19 cellular contexts compared by ENCODE assay signal in the genomic region with DNA sequence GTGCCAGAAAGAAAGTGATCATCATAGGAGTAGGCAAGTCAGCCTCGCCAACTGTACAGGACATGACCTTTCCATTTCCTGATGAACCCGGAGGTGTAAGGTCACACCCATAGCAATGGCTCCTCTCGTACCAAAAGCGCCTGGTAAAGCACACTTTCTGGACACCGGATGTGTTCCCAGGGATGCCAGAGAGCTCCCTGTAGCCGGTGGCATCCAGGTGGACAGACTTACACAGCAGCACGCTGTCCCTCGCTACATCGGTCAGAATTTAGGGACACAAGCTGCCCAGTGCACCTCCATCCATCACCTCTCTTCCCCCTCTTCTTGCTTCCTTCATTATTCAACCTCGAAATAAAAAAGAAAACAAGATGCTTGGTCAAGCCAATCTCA.
DNase-seq lines count a peak whose midpoint lies in the region; ATAC-seq and TF ChIP-seq lines count a peak whose summit lies in the region.
"Had no signal": no experiment of that assay in that cellular context is flagged by ENCODE, and none has a peak within 500 bp of the region (broad histone marks: within the 10 kb centered on the region; RNA-seq: fewer than 3 reads in every experiment).

No MANE protein-coding gene starts in this region.

- H3K79me1 ChIP-seq in mesendoderm (ENCODE audit: low read length) = no peaks in the 10 kb centered on the region

- H3K4me2 ChIP-seq in mesendoderm (ENCODE audit: low read length) = no peak overlapping the region
- H3K4me2 ChIP-seq: A549; BLaER1 treated with 17β-estradiol and CSF1 and Interleukin-3, amounts not matched to agents 10 nM and 100 nM had no signal

- H3K4me1 ChIP-seq in endodermal cell (ENCODE audit: control insufficient read depth, insufficient read depth, low read length) (no peaks in the 10 kb centered on the region), mesendoderm (ENCODE audit: control insufficient read depth, low read depth, low read length) (no peaks in the 10 kb centered on the region)
- H3K4me1 ChIP-seq: A549, Caco-2 had no signal

- H4K5ac ChIP-seq in mesendoderm (ENCODE audit: low read length) = no peak overlapping the region

- no peaks in the 10 kb centered on the region for H3K4me1 Mint-ChIP-seq in activated CD8-positive, alpha-beta memory T cell treated with anti-CD3 and anti-CD28 coated beads, Interleukin-2, amount 10 ng/mL, durations not matched to agents 7 days and 5 days
- H3K4me1 Mint-ChIP-seq in endodermal cell = peaks cover 4% of the 10 kb centered on the region

- peak; percentile 16 for DNase-seq in activated CD8-positive, alpha-beta memory T cell treated with anti-CD3 and anti-CD28 coated beads, Interleukin-2, amount 10 ng/mL, durations not matched to agents 7 days and 5 days
- no peak for DNase-seq in activated CD8-positive, alpha-beta memory T cell treated with anti-CD3 and anti-CD28 coated beads, Interleukin-2, amount 50 U/mL, for 4 hours
- DNase-seq in endodermal cell = peak; percentile 0
- DNase-seq in ureter (ENCODE audit: low spot score) = peak; percentile 13
- no peak for DNase-seq in mesendoderm
- DNase-seq in NCI-H82 (lab: John Stamatoyannopoulos, UW) = no peak
- DNase-seq: AML-193; Caco-2; Calu3; CD4-positive, alpha-beta T cell; CD8-positive, alpha-beta T cell; DMS79 treated with DMSO at 0.1 percent for 48 hours; GDM1 had no signal

- H3K4me3 ChIP-seq in endodermal cell (ENCODE audit: low read length) = no peak overlapping the region
- no peak overlapping the region for H3K4me3 ChIP-seq in mesendoderm (ENCODE audit: low read length)
- H3K4me3 ChIP-seq: A549; BLaER1 treated with 17β-estradiol and CSF1 and Interleukin-3, amounts not matched to agents 10 nM and 100 nM; GM12878 had no signal

- H3K56ac ChIP-seq in mesendoderm (ENCODE audit: low read length) = no peak overlapping the region

- ATAC-seq in activated CD8-positive, alpha-beta memory T cell treated with anti-CD3 and anti-CD28 coated beads, Interleukin-2, amount 10 ng/mL, durations not matched to agents 7 days and 5 days = no peak
- ATAC-seq: A549; CD8-positive, alpha-beta T cell; GM12878 had no signal

- H3K4me3 Mint-ChIP-seq in activated CD8-positive, alpha-beta memory T cell treated with anti-CD3 and anti-CD28 coated beads, Interleukin-2, amount 10 ng/mL, durations not matched to agents 7 days and 5 days = no peak overlapping the region
- H3K4me3 Mint-ChIP-seq in endodermal cell = no peak overlapping the region
- H3K4me3 Mint-ChIP-seq: B cell; CD4-positive, alpha-beta T cell; CD8-positive, alpha-beta T cell had no signal

- no peaks in the 10 kb centered on the region for H3K36me3 Mint-ChIP-seq in activated CD8-positive, alpha-beta memory T cell treated with anti-CD3 and anti-CD28 coated beads, Interleukin-2, amount 10 ng/mL, durations not matched to agents 7 days and 5 days
- no peaks in the 10 kb centered on the region for H3K36me3 Mint-ChIP-seq in endodermal cell (ENCODE audit: low read depth)
- H3K36me3 Mint-ChIP-seq: CD8-positive, alpha-beta T cell had no signal

- TF ChIP-seq CTCF in endodermal cell (conservative IDR thresholded peaks at IDR 0.05) = no peak

- no peak overlapping the region for H2BK120ac ChIP-seq in mesendoderm (ENCODE audit: low read depth, low read length)

- H3K23ac ChIP-seq in mesendoderm (ENCODE audit: low read length) = no peak overlapping the region

- H3K27me3 ChIP-seq in endodermal cell (ENCODE audit: control insufficient read depth, insufficient read depth, low read length, poor library complexity, severe bottlenecking) (no peaks in the 10 kb centered on the region), mesendoderm (ENCODE audit: insufficient read depth, low read length, poor library complexity) (no peaks in the 10 kb centered on the region)
- H3K27me3 ChIP-seq: BLaER1 treated with 17β-estradiol and CSF1 and Interleukin-3, amounts not matched to agents 10 nM and 100 nM had no signal

- H2AK5ac ChIP-seq in mesendoderm (ENCODE audit: low read length) = no peak overlapping the region

- peaks cover 23% of the 10 kb centered on the region for H3K27me3 Mint-ChIP-seq in activated CD8-positive, alpha-beta memory T cell treated with anti-CD3 and anti-CD28 coated beads, Interleukin-2, amount 10 ng/mL, durations not matched to agents 7 days and 5 days
- peaks cover 5% of the 10 kb centered on the region for H3K27me3 Mint-ChIP-seq in endodermal cell (ENCODE audit: insufficient read depth)
- H3K27me3 Mint-ChIP-seq: B cell; CD4-positive, alpha-beta T cell had no signal

- H3K79me2 ChIP-seq in mesendoderm (ENCODE audit: control insufficient read depth, insufficient read depth, low read length) = no peaks in the 10 kb centered on the region

- CTCF ChIA-PET in activated CD8-positive, alpha-beta memory T cell treated with anti-CD3 and anti-CD28 coated beads, Interleukin-2, amount 10 ng/mL, durations not matched to agents 7 days and 5 days (lab: Charles Lee) = interaction anchor here (2.0 kb wide), 1 partner anchor 8 kb away, joined by 14 read pairs; no protein-coding TSS in a partner anchor

- no peaks in the 10 kb centered on the region for H3K9me3 Mint-ChIP-seq in activated CD8-positive, alpha-beta memory T cell treated with anti-CD3 and anti-CD28 coated beads, Interleukin-2, amount 10 ng/mL, durations not matched to agents 7 days and 5 days (ENCODE audit: low read depth)
- H3K9me3 Mint-ChIP-seq in endodermal cell = peaks cover 18% of the 10 kb centered on the region
- H3K9me3 Mint-ChIP-seq: CD4-positive, alpha-beta T cell; CD8-positive, alpha-beta T cell had no signal

- WGBS in endodermal cell (ENCODE audit: insufficient coverage in 1 of 2, insufficient read length in 1 of 2), 2 experiments = 86 to 91% methylated on average over 1 to 10 of the region's 10 CpGs
- no CpG with 5 or more reads among the region's 10 CpGs for WGBS in mesendoderm (ENCODE audit: extremely low coverage, insufficient coverage, low lambda C conversion rate)

- H3K9ac ChIP-seq in endodermal cell (ENCODE audit: extremely low read depth, low read length, poor library complexity, severe bottlenecking) (no peak overlapping the region), mesendoderm (ENCODE audit: low read length) (no peak overlapping the region)
- H3K9ac ChIP-seq: BLaER1 treated with 17β-estradiol and CSF1 and Interleukin-3, amounts not matched to agents 10 nM and 100 nM had no signal

- no peak overlapping the region for H3K27ac Mint-ChIP-seq in activated CD8-positive, alpha-beta memory T cell treated with anti-CD3 and anti-CD28 coated beads, Interleukin-2, amount 10 ng/mL, durations not matched to agents 7 days and 5 days
- H3K27ac Mint-ChIP-seq in endodermal cell = no peak overlapping the region
- H3K27ac Mint-ChIP-seq: CD4-positive, alpha-beta T cell; CD8-positive, alpha-beta T cell had no signal

- no peak overlapping the region for H2BK15ac ChIP-seq in mesendoderm (replicated peaks; ENCODE audit: low read depth)

- H3K27ac ChIP-seq in endodermal cell (ENCODE audit: low read depth, low read length) = no peak overlapping the region
- H3K27ac ChIP-seq in mesendoderm (ENCODE audit: low read depth, low read length) = no peak overlapping the region
- H3K27ac ChIP-seq: 22Rv1; A549; BLaER1 treated with 17β-estradiol and CSF1 and Interleukin-3, amounts not matched to agents 10 nM and 100 nM; C4-2B had no signal

- H3K18ac ChIP-seq in mesendoderm (ENCODE audit: low read length) = no peak overlapping the region

- H3K4ac ChIP-seq in mesendoderm (ENCODE audit: low read depth, low read length) = no peak overlapping the region

- H2BK5ac ChIP-seq in mesendoderm (ENCODE audit: low read length) = no peak overlapping the region

- H3K9me3 ChIP-seq in endodermal cell (ENCODE audit: control insufficient read depth, low read length) = no peaks in the 10 kb centered on the region
- H3K9me3 ChIP-seq: A549, Caco-2 had no signal

- no peak overlapping the region for H4K8ac ChIP-seq in mesendoderm (ENCODE audit: low read depth, low read length)

- H3K36me3 ChIP-seq in endodermal cell (ENCODE audit: control insufficient read depth, insufficient read depth, low read length) = no peaks in the 10 kb centered on the region
- H3K36me3 ChIP-seq in mesendoderm (ENCODE audit: control insufficient read depth, insufficient read depth, low read length) = no peaks in the 10 kb centered on the region

Comparison
In these comparisons a context has a peak if more than half of its experiments do, and no peak if none do; other contexts are left out.
1. DNase-seq: peak in activated CD8-positive, alpha-beta memory T cell treated with anti-CD3 and anti-CD28 coated beads, Interleukin-2, amount 10 ng/mL, durations not matched to agents 7 days and 5 days (single experiment), endodermal cell (single experiment) and ureter (single experiment); none in activated CD8-positive, alpha-beta memory T cell treated with anti-CD3 and anti-CD28 coated beads, Interleukin-2, amount 50 U/mL, for 4 hours (single experiment), mesendoderm (single experiment) and NCI-H82 (single experiment).